ENCODE assay signal across 1 cellular context in the genomic region with DNA sequence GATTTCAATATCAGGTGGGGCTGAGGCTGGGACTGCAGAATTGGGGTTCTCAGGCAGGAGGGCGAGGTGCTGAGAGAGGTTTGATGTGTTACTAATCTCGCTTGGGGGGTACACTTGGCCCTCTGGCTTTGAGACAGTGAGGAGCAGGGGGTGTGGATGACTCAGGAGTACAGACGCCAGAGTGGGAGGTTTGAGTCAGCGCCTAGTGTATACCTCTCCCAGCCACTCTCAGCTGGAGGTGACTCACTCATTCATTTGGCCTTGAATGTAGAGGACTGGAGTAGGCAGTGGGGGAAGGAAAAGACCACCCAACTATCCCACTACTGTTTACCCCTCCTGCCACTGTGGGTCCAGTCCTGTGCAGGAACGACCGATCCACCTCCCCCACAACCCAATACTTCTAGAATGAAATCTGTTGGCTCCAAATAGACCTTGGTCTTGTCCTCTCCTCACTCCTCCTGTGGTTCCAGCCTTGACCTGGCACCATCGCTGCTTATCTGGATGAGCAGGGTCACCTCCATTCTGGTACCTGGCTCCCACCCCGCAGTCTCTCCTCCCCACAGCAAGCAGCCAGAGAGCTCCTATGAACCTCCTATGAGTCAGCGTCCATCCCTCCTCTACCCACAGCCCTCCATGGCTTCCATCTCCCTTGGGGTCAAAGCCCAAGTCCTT.
TF ChIP-seq lines count a peak whose summit lies in the region.

No MANE protein-coding gene starts in this region.

TF ChIP-seq in K562, 482 proteins besides CTCF, POLR2A, EP300 and RAD21 (continued from another document and continues in another):
- TF ChIP-seq NCOA4 (IDR thresholded peaks at IDR 0.05; ENCODE audit: partially characterized antibody), result no peak
- no peak for TF ChIP-seq ZNF23 (CRISPR knock-in tag; IDR thresholded peaks at IDR 0.05)
- TF ChIP-seq, protein P1, sequence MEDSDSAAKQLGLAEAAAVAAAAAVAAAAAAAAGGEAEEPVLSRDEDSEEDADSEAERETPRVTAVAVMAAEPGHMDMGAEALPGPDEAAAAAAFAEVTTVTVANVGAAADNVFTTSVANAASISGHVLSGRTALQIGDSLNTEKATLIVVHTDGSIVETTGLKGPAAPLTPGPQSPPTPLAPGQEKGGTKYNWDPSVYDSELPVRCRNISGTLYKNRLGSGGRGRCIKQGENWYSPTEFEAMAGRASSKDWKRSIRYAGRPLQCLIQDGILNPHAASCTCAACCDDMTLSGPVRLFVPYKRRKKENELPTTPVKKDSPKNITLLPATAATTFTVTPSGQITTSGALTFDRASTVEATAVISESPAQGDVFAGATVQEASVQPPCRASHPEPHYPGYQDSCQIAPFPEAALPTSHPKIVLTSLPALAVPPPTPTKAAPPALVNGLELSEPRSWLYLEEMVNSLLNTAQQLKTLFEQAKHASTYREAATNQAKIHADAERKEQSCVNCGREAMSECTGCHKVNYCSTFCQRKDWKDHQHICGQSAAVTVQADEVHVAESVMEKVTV (CRISPR knock-in tag; IDR thresholded peaks at IDR 0.05), result no peak
- TF ChIP-seq CSDE1 (IDR thresholded peaks at IDR 0.05), result no peak
- no peak for TF ChIP-seq MEIS2 (IDR thresholded peaks at IDR 0.05; ENCODE audit: partially characterized antibody)
- no peak for TF ChIP-seq ZNF668 (CRISPR knock-in tag; IDR thresholded peaks at IDR 0.05)
- TF ChIP-seq, protein P2, sequence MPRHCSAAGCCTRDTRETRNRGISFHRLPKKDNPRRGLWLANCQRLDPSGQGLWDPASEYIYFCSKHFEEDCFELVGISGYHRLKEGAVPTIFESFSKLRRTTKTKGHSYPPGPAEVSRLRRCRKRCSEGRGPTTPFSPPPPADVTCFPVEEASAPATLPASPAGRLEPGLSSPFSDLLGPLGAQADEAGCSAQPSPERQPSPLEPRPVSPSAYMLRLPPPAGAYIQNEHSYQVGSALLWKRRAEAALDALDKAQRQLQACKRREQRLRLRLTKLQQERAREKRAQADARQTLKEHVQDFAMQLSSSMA (CRISPR knock-in tag; IDR thresholded peaks at IDR 0.05), result no peak
- TF ChIP-seq SIN3A (IDR thresholded peaks at IDR 0.05; ENCODE audit: borderline replicate concordance in 2 of 2, control insufficient read depth in 1 of 2, low read depth in 2 of 2, low read length in 2 of 2), result no peak
- TF ChIP-seq HDAC6 (IDR thresholded peaks at IDR 0.05; ENCODE audit: low read depth, low read length), result no peak
- TF ChIP-seq BACH1 (tag; IDR thresholded peaks at IDR 0.05), result no peak
- no peak for TF ChIP-seq SIX5 (IDR thresholded peaks at IDR 0.05; ENCODE audit: borderline replicate concordance in 1 of 2, insufficient read depth in 1 of 2, low read depth in 1 of 2, low read length in 2 of 2)
- TF ChIP-seq ZNF263 (CRISPR knock-in tag; IDR thresholded peaks at IDR 0.05; ENCODE audit: borderline replicate concordance), result no peak
- 0 out of 2 replicates have a peak, but pooled peaks have one; percentile 8 for TF ChIP-seq CREM (IDR thresholded peaks at IDR 0.05; ENCODE audit: low read depth)
- TF ChIP-seq, protein P3, sequence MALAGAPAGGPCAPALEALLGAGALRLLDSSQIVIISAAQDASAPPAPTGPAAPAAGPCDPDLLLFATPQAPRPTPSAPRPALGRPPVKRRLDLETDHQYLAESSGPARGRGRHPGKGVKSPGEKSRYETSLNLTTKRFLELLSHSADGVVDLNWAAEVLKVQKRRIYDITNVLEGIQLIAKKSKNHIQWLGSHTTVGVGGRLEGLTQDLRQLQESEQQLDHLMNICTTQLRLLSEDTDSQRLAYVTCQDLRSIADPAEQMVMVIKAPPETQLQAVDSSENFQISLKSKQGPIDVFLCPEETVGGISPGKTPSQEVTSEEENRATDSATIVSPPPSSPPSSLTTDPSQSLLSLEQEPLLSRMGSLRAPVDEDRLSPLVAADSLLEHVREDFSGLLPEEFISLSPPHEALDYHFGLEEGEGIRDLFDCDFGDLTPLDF (CRISPR knock-in tag; IDR thresholded peaks at IDR 0.05), result no peak
- TF ChIP-seq MXI1 (IDR thresholded peaks at IDR 0.05; ENCODE audit: low read depth, low read length), result no peak
- no peak for TF ChIP-seq ZNF274 (IDR thresholded peaks at IDR 0.05; ENCODE audit: borderline replicate concordance, low read depth, low read length)
- no peak for TF ChIP-seq GATA2 (CRISPR knock-in tag; IDR thresholded peaks at IDR 0.05)
- no peak for TF ChIP-seq ADNP (tag; IDR thresholded peaks at IDR 0.05)
- peak; percentile 69 for TF ChIP-seq C11orf30 (IDR thresholded peaks at IDR 0.05; ENCODE audit: low read depth)
- TF ChIP-seq ELF4 (CRISPR knock-in tag; IDR thresholded peaks at IDR 0.05), result no peak
- no peak for TF ChIP-seq HSF4 (CRISPR knock-in tag; IDR thresholded peaks at IDR 0.05; ENCODE audit: borderline replicate concordance)
- TF ChIP-seq SP2 (IDR thresholded peaks at IDR 0.05; ENCODE audit: extremely low read depth, low read depth, low read length, poor library complexity, severe bottlenecking), result no peak
- no peak for TF ChIP-seq ZNF76 (CRISPR knock-in tag; IDR thresholded peaks at IDR 0.05; ENCODE audit: borderline replicate concordance)
- no peak for TF ChIP-seq ZC3H8 (IDR thresholded peaks at IDR 0.05)
- TF ChIP-seq RCOR1 (IDR thresholded peaks at IDR 0.05; ENCODE audit: borderline replicate concordance in 1 of 2, low read depth in 2 of 2, low read length in 2 of 2), result no peak
- no peak for TF ChIP-seq MIER1 (IDR thresholded peaks at IDR 0.05; ENCODE audit: low read depth)
- TF ChIP-seq, protein P4, sequence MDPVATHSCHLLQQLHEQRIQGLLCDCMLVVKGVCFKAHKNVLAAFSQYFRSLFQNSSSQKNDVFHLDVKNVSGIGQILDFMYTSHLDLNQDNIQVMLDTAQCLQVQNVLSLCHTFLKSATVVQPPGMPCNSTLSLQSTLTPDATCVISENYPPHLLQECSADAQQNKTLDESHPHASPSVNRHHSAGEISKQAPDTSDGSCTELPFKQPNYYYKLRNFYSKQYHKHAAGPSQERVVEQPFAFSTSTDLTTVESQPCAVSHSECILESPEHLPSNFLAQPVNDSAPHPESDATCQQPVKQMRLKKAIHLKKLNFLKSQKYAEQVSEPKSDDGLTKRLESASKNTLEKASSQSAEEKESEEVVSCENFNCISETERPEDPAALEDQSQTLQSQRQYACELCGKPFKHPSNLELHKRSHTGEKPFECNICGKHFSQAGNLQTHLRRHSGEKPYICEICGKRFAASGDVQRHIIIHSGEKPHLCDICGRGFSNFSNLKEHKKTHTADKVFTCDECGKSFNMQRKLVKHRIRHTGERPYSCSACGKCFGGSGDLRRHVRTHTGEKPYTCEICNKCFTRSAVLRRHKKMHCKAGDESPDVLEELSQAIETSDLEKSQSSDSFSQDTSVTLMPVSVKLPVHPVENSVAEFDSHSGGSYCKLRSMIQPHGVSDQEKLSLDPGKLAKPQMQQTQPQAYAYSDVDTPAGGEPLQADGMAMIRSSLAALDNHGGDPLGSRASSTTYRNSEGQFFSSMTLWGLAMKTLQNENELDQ (CRISPR knock-in tag; IDR thresholded peaks at IDR 0.05; ENCODE audit: borderline replicate concordance), result no peak
- TF ChIP-seq ZFP36 (IDR thresholded peaks at IDR 0.05; ENCODE audit: low read depth, low read length, partially characterized antibody), result peak; percentile 23
- TF ChIP-seq, protein P5, sequence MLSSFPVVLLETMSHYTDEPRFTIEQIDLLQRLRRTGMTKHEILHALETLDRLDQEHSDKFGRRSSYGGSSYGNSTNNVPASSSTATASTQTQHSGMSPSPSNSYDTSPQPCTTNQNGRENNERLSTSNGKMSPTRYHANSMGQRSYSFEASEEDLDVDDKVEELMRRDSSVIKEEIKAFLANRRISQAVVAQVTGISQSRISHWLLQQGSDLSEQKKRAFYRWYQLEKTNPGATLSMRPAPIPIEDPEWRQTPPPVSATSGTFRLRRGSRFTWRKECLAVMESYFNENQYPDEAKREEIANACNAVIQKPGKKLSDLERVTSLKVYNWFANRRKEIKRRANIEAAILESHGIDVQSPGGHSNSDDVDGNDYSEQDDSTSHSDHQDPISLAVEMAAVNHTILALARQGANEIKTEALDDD (IDR thresholded peaks at IDR 0.05), result no peak
- TF ChIP-seq ASH1L (IDR thresholded peaks at IDR 0.05; ENCODE audit: borderline replicate concordance, low read depth, partially characterized antibody), result no peak
- TF ChIP-seq TOE1 (IDR thresholded peaks at IDR 0.05; ENCODE audit: borderline replicate concordance), result no peak
- TF ChIP-seq TOE1 (CRISPR knock-in tag; IDR thresholded peaks at IDR 0.05; ENCODE audit: borderline replicate concordance, low read depth), result no peak
- no peak for TF ChIP-seq SAFB (IDR thresholded peaks at IDR 0.05; ENCODE audit: borderline replicate concordance, low read depth, low read length)
- TF ChIP-seq, protein P6, sequence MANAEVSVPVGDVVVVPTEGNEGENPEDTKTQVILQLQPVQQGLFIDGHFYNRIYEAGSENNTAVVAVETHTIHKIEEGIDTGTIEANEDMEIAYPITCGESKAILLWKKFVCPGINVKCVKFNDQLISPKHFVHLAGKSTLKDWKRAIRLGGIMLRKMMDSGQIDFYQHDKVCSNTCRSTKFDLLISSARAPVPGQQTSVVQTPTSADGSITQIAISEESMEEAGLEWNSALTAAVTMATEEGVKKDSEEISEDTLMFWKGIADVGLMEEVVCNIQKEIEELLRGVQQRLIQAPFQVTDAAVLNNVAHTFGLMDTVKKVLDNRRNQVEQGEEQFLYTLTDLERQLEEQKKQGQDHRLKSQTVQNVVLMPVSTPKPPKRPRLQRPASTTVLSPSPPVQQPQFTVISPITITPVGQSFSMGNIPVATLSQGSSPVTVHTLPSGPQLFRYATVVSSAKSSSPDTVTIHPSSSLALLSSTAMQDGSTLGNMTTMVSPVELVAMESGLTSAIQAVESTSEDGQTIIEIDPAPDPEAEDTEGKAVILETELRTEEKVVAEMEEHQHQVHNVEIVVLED (CRISPR knock-in tag; IDR thresholded peaks at IDR 0.05), result no peak
- TF ChIP-seq GTF2F1 (IDR thresholded peaks at IDR 0.05; ENCODE audit: low read depth, low read length), result no peak
- no peak for TF ChIP-seq DNMT1 (IDR thresholded peaks at IDR 0.05)
- TF ChIP-seq, protein P7, sequence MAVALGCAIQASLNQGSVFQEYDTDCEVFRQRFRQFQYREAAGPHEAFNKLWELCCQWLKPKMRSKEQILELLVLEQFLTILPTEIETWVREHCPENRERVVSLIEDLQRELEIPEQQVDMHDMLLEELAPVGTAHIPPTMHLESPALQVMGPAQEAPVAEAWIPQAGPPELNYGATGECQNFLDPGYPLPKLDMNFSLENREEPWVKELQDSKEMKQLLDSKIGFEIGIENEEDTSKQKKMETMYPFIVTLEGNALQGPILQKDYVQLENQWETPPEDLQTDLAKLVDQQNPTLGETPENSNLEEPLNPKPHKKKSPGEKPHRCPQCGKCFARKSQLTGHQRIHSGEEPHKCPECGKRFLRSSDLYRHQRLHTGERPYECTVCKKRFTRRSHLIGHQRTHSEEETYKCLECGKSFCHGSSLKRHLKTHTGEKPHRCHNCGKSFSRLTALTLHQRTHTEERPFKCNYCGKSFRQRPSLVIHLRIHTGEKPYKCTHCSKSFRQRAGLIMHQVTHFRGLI (CRISPR knock-in tag; IDR thresholded peaks at IDR 0.05), result no peak
- TF ChIP-seq, protein P8, sequence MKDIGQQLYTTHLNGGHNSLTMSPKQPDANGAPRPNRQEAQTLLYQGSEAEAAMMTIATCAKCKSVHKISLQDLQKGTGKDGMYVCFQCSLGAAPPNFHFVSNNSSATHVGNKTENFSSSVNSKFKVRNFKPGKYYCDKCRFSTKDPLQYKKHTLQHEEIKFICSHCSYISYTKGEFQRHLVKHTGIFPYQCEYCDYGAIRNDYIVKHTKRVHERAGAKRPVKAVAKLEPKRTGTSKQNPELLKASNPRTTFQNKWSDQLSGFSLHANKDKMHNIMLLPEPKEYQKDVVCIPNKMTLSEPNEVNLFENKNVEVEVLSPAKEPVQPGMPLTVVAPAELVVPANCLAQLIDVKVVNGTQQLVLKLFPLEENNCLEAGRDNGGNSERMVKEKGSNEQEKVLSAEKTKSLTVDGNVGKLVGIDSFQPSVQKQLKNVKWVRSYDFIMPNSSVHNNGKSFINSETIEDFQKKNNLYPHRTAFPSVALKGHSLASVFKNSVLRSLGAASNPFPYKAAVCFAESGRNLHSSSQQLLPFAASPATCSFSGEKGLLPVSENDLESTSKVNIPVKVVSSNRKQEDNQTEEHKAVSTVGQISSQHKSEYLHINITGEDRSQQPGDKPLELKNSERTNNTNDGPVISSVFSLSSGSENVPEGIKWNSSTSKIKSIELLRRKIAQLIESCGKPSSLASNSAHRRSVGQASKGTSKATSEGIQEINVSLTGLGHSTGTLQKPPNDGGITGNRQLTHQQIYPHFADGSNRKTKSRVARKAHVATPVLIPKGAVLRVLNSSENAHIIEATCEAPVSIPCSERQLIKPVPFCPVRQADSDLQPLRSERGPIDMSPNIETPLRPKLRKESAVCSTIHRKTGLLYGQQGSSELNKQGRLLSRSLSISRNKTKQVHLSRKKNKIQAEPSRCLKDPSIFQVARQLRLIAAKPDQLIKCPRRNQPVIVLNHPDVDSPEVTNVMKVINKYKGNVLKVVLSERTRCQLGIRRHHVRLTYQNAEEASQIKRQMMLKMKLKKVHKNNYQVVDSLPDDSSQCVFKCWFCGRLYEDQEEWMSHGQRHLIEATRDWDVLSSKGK (CRISPR knock-in tag; IDR thresholded peaks at IDR 0.05), result no peak
- no peak for TF ChIP-seq XRCC5 (IDR thresholded peaks at IDR 0.05; ENCODE audit: low read depth, low read length)
- TF ChIP-seq ARHGAP35 (IDR thresholded peaks at IDR 0.05; ENCODE audit: partially characterized antibody), result no peak
- TF ChIP-seq DMBX1 (CRISPR knock-in tag; IDR thresholded peaks at IDR 0.05; ENCODE audit: borderline replicate concordance), result no peak
- no peak for TF ChIP-seq ZFP1 (CRISPR knock-in tag; IDR thresholded peaks at IDR 0.05)
- TF ChIP-seq ZNF133 (CRISPR knock-in tag; IDR thresholded peaks at IDR 0.05), result no peak
- no peak for TF ChIP-seq RBM15 (IDR thresholded peaks at IDR 0.05; ENCODE audit: insufficient read depth, low read length)
- TF ChIP-seq, protein P9, sequence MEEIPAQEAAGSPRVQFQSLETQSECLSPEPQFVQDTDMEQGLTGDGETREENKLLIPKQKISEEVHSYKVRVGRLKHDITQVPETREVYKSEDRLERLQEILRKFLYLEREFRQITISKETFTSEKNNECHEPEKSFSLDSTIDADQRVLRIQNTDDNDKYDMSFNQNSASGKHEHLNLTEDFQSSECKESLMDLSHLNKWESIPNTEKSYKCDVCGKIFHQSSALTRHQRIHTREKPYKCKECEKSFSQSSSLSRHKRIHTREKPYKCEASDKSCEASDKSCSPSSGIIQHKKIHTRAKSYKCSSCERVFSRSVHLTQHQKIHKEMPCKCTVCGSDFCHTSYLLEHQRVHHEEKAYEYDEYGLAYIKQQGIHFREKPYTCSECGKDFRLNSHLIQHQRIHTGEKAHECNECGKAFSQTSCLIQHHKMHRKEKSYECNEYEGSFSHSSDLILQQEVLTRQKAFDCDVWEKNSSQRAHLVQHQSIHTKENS (CRISPR knock-in tag; IDR thresholded peaks at IDR 0.05), result no peak
- TF ChIP-seq MECOM (CRISPR knock-in tag; IDR thresholded peaks at IDR 0.05), result no peak
- no peak for TF ChIP-seq PRPF4 (IDR thresholded peaks at IDR 0.05; ENCODE audit: insufficient read depth, low read depth, low read length, poor library complexity, severe bottlenecking)
- TF ChIP-seq ZNF12 (CRISPR knock-in tag; IDR thresholded peaks at IDR 0.05), result no peak
- TF ChIP-seq, protein P10, sequence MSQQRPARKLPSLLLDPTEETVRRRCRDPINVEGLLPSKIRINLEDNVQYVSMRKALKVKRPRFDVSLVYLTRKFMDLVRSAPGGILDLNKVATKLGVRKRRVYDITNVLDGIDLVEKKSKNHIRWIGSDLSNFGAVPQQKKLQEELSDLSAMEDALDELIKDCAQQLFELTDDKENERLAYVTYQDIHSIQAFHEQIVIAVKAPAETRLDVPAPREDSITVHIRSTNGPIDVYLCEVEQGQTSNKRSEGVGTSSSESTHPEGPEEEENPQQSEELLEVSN (IDR thresholded peaks at IDR 0.05; ENCODE audit: borderline replicate concordance in 1 of 2, extremely low read depth in 1 of 2, insufficient read depth in 1 of 2, insufficient read length in 1 of 2, low read depth in 1 of 2, low read length in 1 of 2, poor library complexity in 1 of 2, severe bottlenecking in 1 of 2), result no peak
- no peak for TF ChIP-seq NONO (IDR thresholded peaks at IDR 0.05; ENCODE audit: low read depth in 2 of 2, low read length in 1 of 2)
- no peak for TF ChIP-seq ERF (CRISPR knock-in tag; IDR thresholded peaks at IDR 0.05)
